Comparison of ENCODE assay signal across 1 cellular context in the genomic region with DNA sequence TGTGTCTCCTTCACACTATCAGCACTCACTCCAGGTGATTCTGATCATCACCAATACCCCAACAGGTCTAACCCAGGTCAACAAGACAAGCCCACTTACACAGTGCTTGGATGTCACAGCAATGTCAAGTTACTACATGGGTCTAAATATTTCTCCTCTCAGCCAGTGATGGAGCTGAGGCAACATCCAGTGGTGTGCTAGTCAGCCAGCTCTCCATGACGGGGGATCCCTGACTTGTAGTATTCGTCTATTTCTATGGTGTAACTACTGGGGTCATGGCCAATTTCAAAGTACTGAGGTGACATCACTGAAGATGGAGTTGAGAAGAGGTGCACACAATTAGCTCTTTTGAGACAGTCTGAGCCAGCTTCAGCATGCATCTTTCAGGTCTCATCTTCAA.
TF ChIP-seq lines count a peak whose summit lies in the region.

No MANE protein-coding gene starts in this region.

TF ChIP-seq in IMR-90, 13 proteins besides CTCF, POLR2A, EP300 and RAD21:
- TF ChIP-seq MXI1 (IDR thresholded peaks at IDR 0.05; ENCODE audit: borderline replicate concordance, low read depth, low read length), result no peak
- no peak for TF ChIP-seq MAZ (IDR thresholded peaks at IDR 0.05; ENCODE audit: borderline replicate concordance, low read depth, low read length)
- TF ChIP-seq, protein P1, sequence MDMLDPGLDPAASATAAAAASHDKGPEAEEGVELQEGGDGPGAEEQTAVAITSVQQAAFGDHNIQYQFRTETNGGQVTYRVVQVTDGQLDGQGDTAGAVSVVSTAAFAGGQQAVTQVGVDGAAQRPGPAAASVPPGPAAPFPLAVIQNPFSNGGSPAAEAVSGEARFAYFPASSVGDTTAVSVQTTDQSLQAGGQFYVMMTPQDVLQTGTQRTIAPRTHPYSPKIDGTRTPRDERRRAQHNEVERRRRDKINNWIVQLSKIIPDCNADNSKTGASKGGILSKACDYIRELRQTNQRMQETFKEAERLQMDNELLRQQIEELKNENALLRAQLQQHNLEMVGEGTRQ (IDR thresholded peaks at IDR 0.05; ENCODE audit: low read depth, low read length), result no peak
- TF ChIP-seq RCOR1 (IDR thresholded peaks at IDR 0.05; ENCODE audit: insufficient replicate concordance, low read length), result no peak
- TF ChIP-seq, protein P2, sequence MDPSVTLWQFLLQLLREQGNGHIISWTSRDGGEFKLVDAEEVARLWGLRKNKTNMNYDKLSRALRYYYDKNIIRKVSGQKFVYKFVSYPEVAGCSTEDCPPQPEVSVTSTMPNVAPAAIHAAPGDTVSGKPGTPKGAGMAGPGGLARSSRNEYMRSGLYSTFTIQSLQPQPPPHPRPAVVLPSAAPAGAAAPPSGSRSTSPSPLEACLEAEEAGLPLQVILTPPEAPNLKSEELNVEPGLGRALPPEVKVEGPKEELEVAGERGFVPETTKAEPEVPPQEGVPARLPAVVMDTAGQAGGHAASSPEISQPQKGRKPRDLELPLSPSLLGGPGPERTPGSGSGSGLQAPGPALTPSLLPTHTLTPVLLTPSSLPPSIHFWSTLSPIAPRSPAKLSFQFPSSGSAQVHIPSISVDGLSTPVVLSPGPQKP (IDR thresholded peaks at IDR 0.05; ENCODE audit: borderline replicate concordance, low read depth, low read length), result no peak
- TF ChIP-seq RFX5 (IDR thresholded peaks at IDR 0.05; ENCODE audit: low read depth, low read length), result no peak
- no peak for TF ChIP-seq SMC3 (IDR thresholded peaks at IDR 0.05; ENCODE audit: low read depth, low read length)
- no peak for TF ChIP-seq NFE2L2 (IDR thresholded peaks at IDR 0.05; ENCODE audit: low read depth, low read length)
- no peak for TF ChIP-seq FOS (IDR thresholded peaks at IDR 0.05; ENCODE audit: low read depth, low read length)
- no peak for TF ChIP-seq CEBPB (IDR thresholded peaks at IDR 0.05; ENCODE audit: low read depth, low read length)
- no peak for TF ChIP-seq CHD1 (IDR thresholded peaks at IDR 0.05; ENCODE audit: low read depth, low read length)
- no peak for TF ChIP-seq BHLHE40 (IDR thresholded peaks at IDR 0.05; ENCODE audit: low read depth, low read length)
- TF ChIP-seq MAFK (IDR thresholded peaks at IDR 0.05; ENCODE audit: low read depth, low read length), result no peak
